In the genomic region with DNA sequence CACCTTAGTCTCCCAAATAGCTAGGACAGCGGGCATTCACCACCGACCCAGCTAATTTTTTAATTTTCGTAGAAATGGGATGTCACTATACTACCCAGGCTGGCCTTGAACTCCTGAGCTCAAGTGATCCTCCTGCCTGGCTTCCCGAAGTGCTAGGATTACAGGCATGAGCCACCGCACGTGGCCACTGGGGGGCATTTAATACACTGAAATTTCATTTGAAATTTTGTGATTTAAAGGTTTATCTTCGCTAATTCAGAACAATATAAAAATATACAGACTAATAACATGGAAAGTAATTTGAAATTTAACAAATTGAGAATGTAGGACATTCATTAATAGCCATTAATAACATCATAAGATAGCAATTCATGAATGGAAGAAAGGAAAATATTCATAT, we compare ENCODE assay signal across 1 cellular context.
TF ChIP-seq lines count a peak whose summit lies in the region.

No MANE protein-coding gene starts in this region.

TF ChIP-seq in liver, 16 proteins besides CTCF, POLR2A, EP300 and RAD21 (continued from another document):
- TF ChIP-seq, protein P1, sequence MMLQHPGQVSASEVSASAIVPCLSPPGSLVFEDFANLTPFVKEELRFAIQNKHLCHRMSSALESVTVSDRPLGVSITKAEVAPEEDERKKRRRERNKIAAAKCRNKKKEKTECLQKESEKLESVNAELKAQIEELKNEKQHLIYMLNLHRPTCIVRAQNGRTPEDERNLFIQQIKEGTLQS (IDR thresholded peaks at IDR 0.05) = no peak
- TF ChIP-seq, protein P2, sequence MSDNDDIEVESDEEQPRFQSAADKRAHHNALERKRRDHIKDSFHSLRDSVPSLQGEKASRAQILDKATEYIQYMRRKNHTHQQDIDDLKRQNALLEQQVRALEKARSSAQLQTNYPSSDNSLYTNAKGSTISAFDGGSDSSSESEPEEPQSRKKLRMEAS (IDR thresholded peaks at IDR 0.05) = no peak
- no peak for TF ChIP-seq GABPA (IDR thresholded peaks at IDR 0.05 in 1 of 2, conservative IDR thresholded peaks at IDR 0.05 in 1 of 2)
- TF ChIP-seq NR2F2 (IDR thresholded peaks at IDR 0.05) = no peak
- TF ChIP-seq EGR1 (IDR thresholded peaks at IDR 0.05; ENCODE audit: low read depth in 2 of 2) = no peak
- TF ChIP-seq JUND (IDR thresholded peaks at IDR 0.05) = no peak
- TF ChIP-seq YY1 (IDR thresholded peaks at IDR 0.05) = no peak
- TF ChIP-seq, protein P3, sequence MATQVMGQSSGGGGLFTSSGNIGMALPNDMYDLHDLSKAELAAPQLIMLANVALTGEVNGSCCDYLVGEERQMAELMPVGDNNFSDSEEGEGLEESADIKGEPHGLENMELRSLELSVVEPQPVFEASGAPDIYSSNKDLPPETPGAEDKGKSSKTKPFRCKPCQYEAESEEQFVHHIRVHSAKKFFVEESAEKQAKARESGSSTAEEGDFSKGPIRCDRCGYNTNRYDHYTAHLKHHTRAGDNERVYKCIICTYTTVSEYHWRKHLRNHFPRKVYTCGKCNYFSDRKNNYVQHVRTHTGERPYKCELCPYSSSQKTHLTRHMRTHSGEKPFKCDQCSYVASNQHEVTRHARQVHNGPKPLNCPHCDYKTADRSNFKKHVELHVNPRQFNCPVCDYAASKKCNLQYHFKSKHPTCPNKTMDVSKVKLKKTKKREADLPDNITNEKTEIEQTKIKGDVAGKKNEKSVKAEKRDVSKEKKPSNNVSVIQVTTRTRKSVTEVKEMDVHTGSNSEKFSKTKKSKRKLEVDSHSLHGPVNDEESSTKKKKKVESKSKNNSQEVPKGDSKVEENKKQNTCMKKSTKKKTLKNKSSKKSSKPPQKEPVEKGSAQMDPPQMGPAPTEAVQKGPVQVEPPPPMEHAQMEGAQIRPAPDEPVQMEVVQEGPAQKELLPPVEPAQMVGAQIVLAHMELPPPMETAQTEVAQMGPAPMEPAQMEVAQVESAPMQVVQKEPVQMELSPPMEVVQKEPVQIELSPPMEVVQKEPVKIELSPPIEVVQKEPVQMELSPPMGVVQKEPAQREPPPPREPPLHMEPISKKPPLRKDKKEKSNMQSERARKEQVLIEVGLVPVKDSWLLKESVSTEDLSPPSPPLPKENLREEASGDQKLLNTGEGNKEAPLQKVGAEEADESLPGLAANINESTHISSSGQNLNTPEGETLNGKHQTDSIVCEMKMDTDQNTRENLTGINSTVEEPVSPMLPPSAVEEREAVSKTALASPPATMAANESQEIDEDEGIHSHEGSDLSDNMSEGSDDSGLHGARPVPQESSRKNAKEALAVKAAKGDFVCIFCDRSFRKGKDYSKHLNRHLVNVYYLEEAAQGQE (IDR thresholded peaks at IDR 0.05) = no peak
